Comparison of ENCODE assay signal across 8 cellular contexts in the genomic region with DNA sequence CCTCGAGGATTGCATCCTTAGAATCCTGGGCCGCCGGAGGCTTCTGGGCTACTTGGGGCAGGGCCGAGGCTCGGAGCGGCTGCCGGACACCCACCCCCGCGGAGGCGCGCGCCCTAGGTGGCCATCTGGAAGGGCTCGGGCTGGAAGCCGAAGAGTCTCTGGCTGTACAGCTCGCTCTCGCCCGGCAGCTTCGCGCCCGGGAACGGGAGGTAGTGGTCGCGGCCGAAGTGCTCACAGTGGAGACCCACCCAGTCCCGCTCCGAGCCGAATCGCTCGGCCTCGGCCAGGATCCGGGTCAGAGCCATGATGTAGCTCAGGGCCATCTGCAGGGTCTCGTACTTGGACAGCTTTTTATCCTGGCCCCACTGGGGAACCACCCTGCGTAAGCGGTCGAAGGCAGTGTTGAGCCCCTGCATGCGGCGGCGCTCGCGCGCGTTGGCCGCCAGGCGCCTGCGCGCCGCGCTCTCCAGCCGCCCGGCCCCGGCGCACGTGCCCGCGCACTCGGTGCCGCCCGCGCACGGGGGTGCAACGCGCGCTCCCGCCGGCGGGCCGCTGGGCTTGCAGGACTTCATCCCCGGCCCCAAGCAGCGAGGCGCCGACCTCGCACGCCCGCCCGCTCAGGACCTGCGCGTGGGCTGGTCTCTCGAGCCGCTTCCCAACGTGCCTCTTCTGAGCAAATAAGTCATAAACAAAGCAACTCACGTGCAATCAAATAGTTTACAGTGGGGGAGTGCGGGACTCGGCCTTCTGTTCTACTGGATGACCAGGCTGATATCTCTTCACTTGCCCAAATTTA. TPM values are rescaled to one million over a fixed set of nuclear protein-coding genes. Genes with fewer than 3 reads are reported as not detected.
A peak's percentile ranks its signal among the peaks of the same experiment; 100 is the strongest.
DNase-seq lines count a peak whose midpoint lies in the region; ATAC-seq and TF ChIP-seq lines count a peak whose summit lies in the region.

No MANE protein-coding gene starts in this region.

- TF ChIP-seq CTCF in progenitor cell of endocrine pancreas (IDR thresholded peaks at IDR 0.05; ENCODE audit: unreplicated experiment) = peak; percentile 40

- H3K27me3 Mint-ChIP-seq in progenitor cell of endocrine pancreas = peaks cover 32% of the 10 kb centered on the region

- peak overlapping the region; percentile 89 for H3K27ac Mint-ChIP-seq in progenitor cell of endocrine pancreas

- peak overlapping the region; percentile 86 for H3K4me3 Mint-ChIP-seq in progenitor cell of endocrine pancreas (ENCODE audit: low read depth)

- peak; percentile 81 for DNase-seq in Daoy (ENCODE audit: low read depth)
- DNase-seq in HT-29 (ENCODE audit: low spot score) = peak; percentile 63
- peak in 57 of 58 donors; percentile 14 to 83 (median 70) for DNase-seq in anterior cingulate cortex (lab: John Stamatoyannopoulos, UW)
- peak; percentile 86 for DNase-seq in hepatic stellate cell (ENCODE audit: low spot score)
- DNase-seq in progenitor cell of endocrine pancreas (ENCODE audit: low spot score, unreplicated experiment) = peak; percentile 67
- no peak for DNase-seq in T-helper 9 cell

- H3K36me3 Mint-ChIP-seq in progenitor cell of endocrine pancreas (ENCODE audit: insufficient read depth) = no peaks in the 10 kb centered on the region

- H3K9me3 Mint-ChIP-seq in progenitor cell of endocrine pancreas (ENCODE audit: low read depth) = no peaks in the 10 kb centered on the region

- ATAC-seq in GM21423 (IDR thresholded peaks at IDR 0.05; ENCODE audit: unreplicated experiment) = peak; percentile 81

- peaks cover 5% of the 10 kb centered on the region for H3K4me1 Mint-ChIP-seq in progenitor cell of endocrine pancreas (ENCODE audit: low read depth)

TF ChIP-seq in PFSK-1, 5 proteins besides CTCF, POLR2A, EP300 and RAD21:
- TF ChIP-seq POLR2AphosphoS5 (IDR thresholded peaks at IDR 0.05; ENCODE audit: low read depth, low read length) (no peak), FOXP2 (optimal IDR thresholded peaks at IDR 0.05; ENCODE audit: borderline replicate concordance, extremely low read depth, extremely low read length, insufficient read depth) (peak; percentile 13)

RNA-seq across cellular contexts. Expression of gene ATOH7, which starts 0.6 kb away (rescaled TPM):
- total RNA-seq in Daoy (2014; rRNA removed; shearing (Covaris generic)) = not detected in 2 replicates
- 0.29 TPM in 1 of 2 replicates, not detected in the other for total RNA-seq in HT-29 (2014; rRNA removed; shearing (Covaris generic))
- not detected for polyA plus RNA-seq in PFSK-1 (2012; ENCODE audit: insufficient read length, low read depth)
- 0.65 and 0.73 TPM in 2 replicates for total RNA-seq in progenitor cell of endocrine pancreas
